Comparison of ENCODE assay signal across 1 cellular context in the genomic region with DNA sequence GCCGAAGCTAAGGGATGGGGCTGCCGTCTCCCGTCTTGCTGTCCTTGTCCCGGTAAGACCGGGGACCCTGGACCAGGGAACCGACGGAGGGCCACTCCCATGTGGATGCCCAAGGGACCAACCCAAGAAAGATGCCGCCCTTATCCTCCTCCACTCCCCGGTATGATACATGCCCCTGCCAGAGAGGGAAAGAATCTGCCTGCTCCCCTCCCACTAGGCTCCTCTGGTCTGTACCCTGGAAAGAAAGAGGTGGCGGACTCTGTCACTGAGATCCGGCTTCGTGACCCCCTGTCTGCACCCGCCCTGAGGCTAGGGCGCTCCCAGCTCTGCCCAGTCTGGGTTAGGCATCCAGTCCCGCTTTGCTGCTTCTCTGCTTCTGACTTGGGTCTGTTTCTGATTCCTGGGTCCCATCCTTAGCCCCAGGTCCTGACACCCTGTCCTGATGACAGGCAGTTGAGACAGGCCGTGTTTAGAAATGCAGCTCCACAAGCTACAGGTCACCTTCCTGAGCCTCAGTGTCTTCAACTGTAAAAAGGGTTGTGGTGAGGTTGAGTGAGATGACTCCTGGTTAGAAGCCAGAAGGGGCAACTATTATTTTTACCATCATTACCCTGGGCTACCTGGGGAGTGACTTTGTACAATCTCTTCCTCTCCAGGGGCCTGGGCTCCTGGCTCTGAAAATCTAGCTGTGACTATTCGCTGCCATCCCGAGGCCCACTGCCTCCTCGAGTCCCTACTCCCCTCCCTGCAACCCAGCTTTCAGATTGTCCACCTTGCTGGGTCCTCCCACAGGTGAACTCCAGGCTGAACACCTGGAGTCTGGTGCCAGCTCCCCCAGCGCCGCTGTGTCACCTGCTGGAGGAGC.
TF ChIP-seq lines count a peak whose summit lies in the region.

No MANE protein-coding gene starts in this region.

TF ChIP-seq in GM12878, 131 proteins besides CTCF, POLR2A, EP300 and RAD21 (continued from another document):
- TF ChIP-seq, protein P1, sequence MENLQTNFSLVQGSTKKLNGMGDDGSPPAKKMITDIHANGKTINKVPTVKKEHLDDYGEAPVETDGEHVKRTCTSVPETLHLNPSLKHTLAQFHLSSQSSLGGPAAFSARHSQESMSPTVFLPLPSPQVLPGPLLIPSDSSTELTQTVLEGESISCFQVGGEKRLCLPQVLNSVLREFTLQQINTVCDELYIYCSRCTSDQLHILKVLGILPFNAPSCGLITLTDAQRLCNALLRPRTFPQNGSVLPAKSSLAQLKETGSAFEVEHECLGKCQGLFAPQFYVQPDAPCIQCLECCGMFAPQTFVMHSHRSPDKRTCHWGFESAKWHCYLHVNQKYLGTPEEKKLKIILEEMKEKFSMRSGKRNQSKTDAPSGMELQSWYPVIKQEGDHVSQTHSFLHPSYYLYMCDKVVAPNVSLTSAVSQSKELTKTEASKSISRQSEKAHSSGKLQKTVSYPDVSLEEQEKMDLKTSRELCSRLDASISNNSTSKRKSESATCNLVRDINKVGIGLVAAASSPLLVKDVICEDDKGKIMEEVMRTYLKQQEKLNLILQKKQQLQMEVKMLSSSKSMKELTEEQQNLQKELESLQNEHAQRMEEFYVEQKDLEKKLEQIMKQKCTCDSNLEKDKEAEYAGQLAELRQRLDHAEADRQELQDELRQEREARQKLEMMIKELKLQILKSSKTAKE (IDR thresholded peaks at IDR 0.05; ENCODE audit: low read depth, poor library complexity, severe bottlenecking) = no peak
- TF ChIP-seq HDGF (IDR thresholded peaks at IDR 0.05) = no peak; the same call in 1 of the 2 replicates
- 0 out of 2 replicates have a peak, but pooled peaks have one; percentile 25 for TF ChIP-seq BACH1 (IDR thresholded peaks at IDR 0.05; ENCODE audit: borderline replicate concordance)
- no peak for TF ChIP-seq CREB1 (IDR thresholded peaks at IDR 0.05; ENCODE audit: low read depth)
- no peak for TF ChIP-seq CBX3 (IDR thresholded peaks at IDR 0.05; ENCODE audit: borderline replicate concordance, low read depth)
- no peak for TF ChIP-seq CBFB (IDR thresholded peaks at IDR 0.05; ENCODE audit: low read depth)
- no peak for TF ChIP-seq SREBF2 (IDR thresholded peaks at IDR 0.05; ENCODE audit: low read length)
- no peak for TF ChIP-seq TCF3 (IDR thresholded peaks at IDR 0.05; ENCODE audit: borderline replicate concordance, insufficient read depth, low read depth, low read length)
- TF ChIP-seq, protein P2, sequence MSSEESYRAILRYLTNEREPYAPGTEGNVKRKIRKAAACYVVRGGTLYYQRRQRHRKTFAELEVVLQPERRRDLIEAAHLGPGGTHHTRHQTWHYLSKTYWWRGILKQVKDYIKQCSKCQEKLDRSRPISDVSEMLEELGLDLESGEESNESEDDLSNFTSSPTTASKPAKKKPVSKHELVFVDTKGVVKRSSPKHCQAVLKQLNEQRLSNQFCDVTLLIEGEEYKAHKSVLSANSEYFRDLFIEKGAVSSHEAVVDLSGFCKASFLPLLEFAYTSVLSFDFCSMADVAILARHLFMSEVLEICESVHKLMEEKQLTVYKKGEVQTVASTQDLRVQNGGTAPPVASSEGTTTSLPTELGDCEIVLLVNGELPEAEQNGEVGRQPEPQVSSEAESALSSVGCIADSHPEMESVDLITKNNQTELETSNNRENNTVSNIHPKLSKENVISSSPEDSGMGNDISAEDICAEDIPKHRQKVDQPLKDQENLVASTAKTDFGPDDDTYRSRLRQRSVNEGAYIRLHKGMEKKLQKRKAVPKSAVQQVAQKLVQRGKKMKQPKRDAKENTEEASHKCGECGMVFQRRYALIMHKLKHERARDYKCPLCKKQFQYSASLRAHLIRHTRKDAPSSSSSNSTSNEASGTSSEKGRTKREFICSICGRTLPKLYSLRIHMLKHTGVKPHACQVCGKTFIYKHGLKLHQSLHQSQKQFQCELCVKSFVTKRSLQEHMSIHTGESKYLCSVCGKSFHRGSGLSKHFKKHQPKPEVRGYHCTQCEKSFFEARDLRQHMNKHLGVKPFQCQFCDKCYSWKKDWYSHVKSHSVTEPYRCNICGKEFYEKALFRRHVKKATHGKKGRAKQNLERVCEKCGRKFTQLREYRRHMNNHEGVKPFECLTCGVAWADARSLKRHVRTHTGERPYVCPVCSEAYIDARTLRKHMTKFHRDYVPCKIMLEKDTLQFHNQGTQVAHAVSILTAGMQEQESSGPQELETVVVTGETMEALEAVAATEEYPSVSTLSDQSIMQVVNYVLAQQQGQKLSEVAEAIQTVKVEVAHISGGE (CRISPR knock-in tag; IDR thresholded peaks at IDR 0.05) = no peak
- TF ChIP-seq PAX5 (IDR thresholded peaks at IDR 0.05; ENCODE audit: borderline replicate concordance, low read depth, low read length) = no peak
- TF ChIP-seq, protein P3, sequence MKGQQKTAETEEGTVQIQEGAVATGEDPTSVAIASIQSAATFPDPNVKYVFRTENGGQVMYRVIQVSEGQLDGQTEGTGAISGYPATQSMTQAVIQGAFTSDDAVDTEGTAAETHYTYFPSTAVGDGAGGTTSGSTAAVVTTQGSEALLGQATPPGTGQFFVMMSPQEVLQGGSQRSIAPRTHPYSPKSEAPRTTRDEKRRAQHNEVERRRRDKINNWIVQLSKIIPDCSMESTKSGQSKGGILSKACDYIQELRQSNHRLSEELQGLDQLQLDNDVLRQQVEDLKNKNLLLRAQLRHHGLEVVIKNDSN (IDR thresholded peaks at IDR 0.05; ENCODE audit: borderline replicate concordance, extremely low read length, insufficient read depth, low read depth, low read length) = no peak
- TF ChIP-seq, protein P4, sequence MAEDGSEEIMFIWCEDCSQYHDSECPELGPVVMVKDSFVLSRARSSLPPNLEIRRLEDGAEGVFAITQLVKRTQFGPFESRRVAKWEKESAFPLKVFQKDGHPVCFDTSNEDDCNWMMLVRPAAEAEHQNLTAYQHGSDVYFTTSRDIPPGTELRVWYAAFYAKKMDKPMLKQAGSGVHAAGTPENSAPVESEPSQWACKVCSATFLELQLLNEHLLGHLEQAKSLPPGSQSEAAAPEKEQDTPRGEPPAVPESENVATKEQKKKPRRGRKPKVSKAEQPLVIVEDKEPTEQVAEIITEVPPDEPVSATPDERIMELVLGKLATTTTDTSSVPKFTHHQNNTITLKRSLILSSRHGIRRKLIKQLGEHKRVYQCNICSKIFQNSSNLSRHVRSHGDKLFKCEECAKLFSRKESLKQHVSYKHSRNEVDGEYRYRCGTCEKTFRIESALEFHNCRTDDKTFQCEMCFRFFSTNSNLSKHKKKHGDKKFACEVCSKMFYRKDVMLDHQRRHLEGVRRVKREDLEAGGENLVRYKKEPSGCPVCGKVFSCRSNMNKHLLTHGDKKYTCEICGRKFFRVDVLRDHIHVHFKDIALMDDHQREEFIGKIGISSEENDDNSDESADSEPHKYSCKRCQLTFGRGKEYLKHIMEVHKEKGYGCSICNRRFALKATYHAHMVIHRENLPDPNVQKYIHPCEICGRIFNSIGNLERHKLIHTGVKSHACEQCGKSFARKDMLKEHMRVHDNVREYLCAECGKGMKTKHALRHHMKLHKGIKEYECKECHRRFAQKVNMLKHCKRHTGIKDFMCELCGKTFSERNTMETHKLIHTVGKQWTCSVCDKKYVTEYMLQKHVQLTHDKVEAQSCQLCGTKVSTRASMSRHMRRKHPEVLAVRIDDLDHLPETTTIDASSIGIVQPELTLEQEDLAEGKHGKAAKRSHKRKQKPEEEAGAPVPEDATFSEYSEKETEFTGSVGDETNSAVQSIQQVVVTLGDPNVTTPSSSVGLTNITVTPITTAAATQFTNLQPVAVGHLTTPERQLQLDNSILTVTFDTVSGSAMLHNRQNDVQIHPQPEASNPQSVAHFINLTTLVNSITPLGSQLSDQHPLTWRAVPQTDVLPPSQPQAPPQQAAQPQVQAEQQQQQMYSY (CRISPR knock-in tag; IDR thresholded peaks at IDR 0.05) = no peak
- TF ChIP-seq, protein P5, sequence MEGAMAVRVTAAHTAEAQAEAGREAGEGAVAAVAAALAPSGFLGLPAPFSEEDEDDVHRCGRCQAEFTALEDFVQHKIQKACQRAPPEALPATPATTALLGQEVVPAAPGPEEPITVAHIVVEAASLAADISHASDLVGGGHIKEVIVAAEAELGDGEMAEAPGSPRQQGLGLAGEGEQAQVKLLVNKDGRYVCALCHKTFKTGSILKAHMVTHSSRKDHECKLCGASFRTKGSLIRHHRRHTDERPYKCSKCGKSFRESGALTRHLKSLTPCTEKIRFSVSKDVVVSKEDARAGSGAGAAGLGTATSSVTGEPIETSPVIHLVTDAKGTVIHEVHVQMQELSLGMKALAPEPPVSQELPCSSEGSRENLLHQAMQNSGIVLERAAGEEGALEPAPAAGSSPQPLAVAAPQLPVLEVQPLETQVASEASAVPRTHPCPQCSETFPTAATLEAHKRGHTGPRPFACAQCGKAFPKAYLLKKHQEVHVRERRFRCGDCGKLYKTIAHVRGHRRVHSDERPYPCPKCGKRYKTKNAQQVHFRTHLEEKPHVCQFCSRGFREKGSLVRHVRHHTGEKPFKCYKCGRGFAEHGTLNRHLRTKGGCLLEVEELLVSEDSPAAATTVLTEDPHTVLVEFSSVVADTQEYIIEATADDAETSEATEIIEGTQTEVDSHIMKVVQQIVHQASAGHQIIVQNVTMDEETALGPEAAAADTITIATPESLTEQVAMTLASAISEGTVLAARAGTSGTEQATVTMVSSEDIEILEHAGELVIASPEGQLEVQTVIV (IDR thresholded peaks at IDR 0.05; ENCODE audit: borderline replicate concordance, partially characterized antibody) = no peak
- peak; percentile 95 for TF ChIP-seq SMC3 (IDR thresholded peaks at IDR 0.05; ENCODE audit: borderline replicate concordance, low read length)
- no peak for TF ChIP-seq PAX8 (IDR thresholded peaks at IDR 0.05)
